In genomic region chrX:136768469-136769084, GRCh38 we compare ENCODE assay signal across 8 cellular contexts. TPM values are rescaled to one million over a fixed set of nuclear protein-coding genes. Genes with fewer than 3 reads are reported as not detected.
DNase-seq lines count a peak whose midpoint lies in the region; ATAC-seq and TF ChIP-seq lines count a peak whose summit lies in the region.

No MANE protein-coding gene starts in this region.

- H3K79me1 ChIP-seq in mesenchymal stem cell (replicated peaks; ENCODE audit: low read length, poor library complexity, severe bottlenecking): no peaks in the 10 kb centered on the region

- H3K27me3 ChIP-seq in breast epithelium: peaks cover 0 to 17% of the 10 kb centered on the region in 2 donors
- H3K27me3 ChIP-seq in mesenchymal stem cell (ENCODE audit: control insufficient read depth in 1 of 2, insufficient read depth in 1 of 2, low read length in 2 of 2): no peaks in the 10 kb centered on the region
- H3K27me3 ChIP-seq in tibial artery: no peaks in the 10 kb centered on the region

- H3K4me2 ChIP-seq in mesenchymal stem cell (ENCODE audit: low read length, poor library complexity, severe bottlenecking): no peak overlapping the region

- DNase-seq in GM12864 (ENCODE audit: low read depth) (peak; percentile 26), breast epithelium (ENCODE audit: low spot score in 2 of 2) (no peak), mesenchymal stem cell (peak; percentile 82), tibial artery (peak; percentile 77 to 78)
- peak; percentile 64 for DNase-seq in T-helper 2 cell treated with Interferon-gamma antibody and Interleukin-4, amounts not matched to agents 5 μg/mL and 100 μg/mL, for 36 hours (ENCODE audit: low spot score)

- no peak overlapping the region for H3K14ac ChIP-seq in mesenchymal stem cell (ENCODE audit: low read length in 2 of 2)

- H4K8ac ChIP-seq in mesenchymal stem cell (ENCODE audit: low read length): peak overlapping the region; percentile 64

- H3K4ac ChIP-seq in mesenchymal stem cell (ENCODE audit: low read depth in 1 of 2, low read length in 2 of 2): no peak overlapping the region

- WGBS in mesenchymal stem cell: 15% methylated on average over 7 of the region's 7 CpGs

- H2AFZ ChIP-seq in mesenchymal stem cell (ENCODE audit: low read depth, low read length): no peak overlapping the region

- H2BK5ac ChIP-seq in mesenchymal stem cell (ENCODE audit: low read depth, low read length, poor library complexity, severe bottlenecking): no peak overlapping the region

- H2AK5ac ChIP-seq in mesenchymal stem cell (ENCODE audit: low read length, severe bottlenecking): no peak overlapping the region

- no peak overlapping the region for H2BK15ac ChIP-seq in mesenchymal stem cell (ENCODE audit: low read depth, poor library complexity, severe bottlenecking)

- no peak overlapping the region for H3K23ac ChIP-seq in mesenchymal stem cell (ENCODE audit: low read length in 2 of 2)

- no peaks in the 10 kb centered on the region for H3K9me3 Mint-ChIP-seq in T-helper 2 cell treated with Interferon-gamma antibody and Interleukin-4, amounts not matched to agents 5 μg/mL and 100 μg/mL, for 36 hours

- peak; percentile 37 for ATAC-seq in HG03442 (IDR thresholded peaks at IDR 0.05; ENCODE audit: unreplicated experiment)
- no peak for ATAC-seq in GM21423 (IDR thresholded peaks at IDR 0.05; ENCODE audit: unreplicated experiment)
- ATAC-seq in HG02642 (IDR thresholded peaks at IDR 0.05; ENCODE audit: poor library complexity, unreplicated experiment): no peak

- H3K18ac ChIP-seq in mesenchymal stem cell (ENCODE audit: low read depth in 1 of 2, low read length in 2 of 2): no peak overlapping the region

- H2BK120ac ChIP-seq in mesenchymal stem cell (ENCODE audit: low read depth, low read length): no peak overlapping the region

- peak overlapping the region; percentile 85 for H3K4me3 Mint-ChIP-seq in T-helper 2 cell treated with Interferon-gamma antibody and Interleukin-4, amounts not matched to agents 5 μg/mL and 100 μg/mL, for 36 hours

- no peak for TF ChIP-seq POLR2A in breast epithelium (IDR thresholded peaks at IDR 0.05)

- H3K4me3 ChIP-seq in GM12864 (ENCODE audit: low read depth, low read length): peak overlapping the region; percentile 16; the same call in 1 of the 2 replicates
- no peak overlapping the region for H3K4me3 ChIP-seq in breast epithelium
- peak overlapping the region in 1 of 2 experiments; percentile 75 for H3K4me3 ChIP-seq in mesenchymal stem cell (ENCODE audit: insufficient read depth in 1 of 2, low read depth in 1 of 2, low read length in 2 of 2)
- H3K4me3 ChIP-seq in tibial artery: peak overlapping the region in 1 of 2 donors; percentile 76

- no peak for TF ChIP-seq CTCF in GM12864 (IDR thresholded peaks at IDR 0.05; ENCODE audit: low read depth, low read length, missing control alignments)
- no peak for TF ChIP-seq CTCF in breast epithelium (IDR thresholded peaks at IDR 0.05)
- TF ChIP-seq CTCF in tibial artery (IDR thresholded peaks at IDR 0.05): no peak

- H3K36me3 ChIP-seq in breast epithelium (no peaks in the 10 kb centered on the region), mesenchymal stem cell (ENCODE audit: control insufficient read depth in 1 of 2, insufficient read depth in 2 of 2, low read depth in 1 of 2, low read length in 2 of 2) (no peaks in the 10 kb centered on the region), tibial artery (no peaks in the 10 kb centered on the region)

- peak overlapping the region; percentile 94 for H3K27ac Mint-ChIP-seq in T-helper 2 cell treated with Interferon-gamma antibody and Interleukin-4, amounts not matched to agents 5 μg/mL and 100 μg/mL, for 36 hours

- intact Hi-C loops in breast epithelium (cut with DNase I; ENCODE audit: low total_unique reads): no loop called here
- intact Hi-C loops in tibial artery (cut with DNase I; ENCODE audit: low total_unique reads): no loop called here

- H3K27ac ChIP-seq in breast epithelium (peak overlapping the region; percentile 38 to 48), mesenchymal stem cell (ENCODE audit: low read length, poor library complexity, severe bottlenecking) (peak overlapping the region; percentile 35), tibial artery (peak overlapping the region; percentile 94 to 96)

- peaks cover 49% of the 10 kb centered on the region for H3K36me3 Mint-ChIP-seq in T-helper 2 cell treated with Interferon-gamma antibody and Interleukin-4, amounts not matched to agents 5 μg/mL and 100 μg/mL, for 36 hours (ENCODE audit: low read depth)

- peaks cover 0 to 7% of the 10 kb centered on the region in 2 donors for H3K4me1 ChIP-seq in breast epithelium
- peaks cover 6% of the 10 kb centered on the region for H3K4me1 ChIP-seq in mesenchymal stem cell (ENCODE audit: control insufficient read depth, insufficient read depth, low read depth, low read length)
- H3K4me1 ChIP-seq in tibial artery: peaks cover 0 to 22% (median 1%) of the 10 kb centered on the region in 4 donors

- H3K9me3 ChIP-seq in breast epithelium (no peaks in the 10 kb centered on the region), mesenchymal stem cell (ENCODE audit: control insufficient read depth, low read length) (no peaks in the 10 kb centered on the region), tibial artery (no peaks in the 10 kb centered on the region)

- H2BK12ac ChIP-seq in mesenchymal stem cell (ENCODE audit: low read length in 2 of 2): no peak overlapping the region

- no peaks in the 10 kb centered on the region for H3K27me3 Mint-ChIP-seq in T-helper 2 cell treated with Interferon-gamma antibody and Interleukin-4, amounts not matched to agents 5 μg/mL and 100 μg/mL, for 36 hours (ENCODE audit: low read depth)

- H4K91ac ChIP-seq in mesenchymal stem cell (ENCODE audit: low read length): no peak overlapping the region

- peaks cover 44% of the 10 kb centered on the region for H3K4me1 Mint-ChIP-seq in T-helper 2 cell treated with Interferon-gamma antibody and Interleukin-4, amounts not matched to agents 5 μg/mL and 100 μg/mL, for 36 hours (ENCODE audit: low read depth)

- peak overlapping the region; percentile 53 for H3K9ac ChIP-seq in mesenchymal stem cell (ENCODE audit: low read length)

RNA-seq across cellular contexts. Expression of gene ARHGEF6, which starts 12.2 kb away (rescaled TPM):
- total RNA-seq in breast epithelium: 100 to 1,000 TPM in 1 of 3 donors, 10 to 100 TPM in 2; 43.6 to 120 (median 55.8) TPM
- polyA plus RNA-seq in mesenchymal stem cell (2013, experiment 1 of 2): 2.7 TPM
- 2.9 TPM for polyA plus RNA-seq in mesenchymal stem cell (2013, experiment 2 of 2)

Comparison
In these comparisons a context has a peak if more than half of its experiments do, and no peak if none do; other contexts are left out.
1. DNase-seq: peak in GM12864 (single experiment), T-helper 2 cell treated with Interferon-gamma antibody and Interleukin-4, amounts not matched to agents 5 μg/mL and 100 μg/mL, for 36 hours (single experiment), mesenchymal stem cell (single experiment) and tibial artery (2 of 2); none in breast epithelium (0 of 2).
2. H3K27ac ChIP-seq: peak in every context shown above with its lines; median percentile 95 in tibial artery; 43 in breast epithelium; 35 in mesenchymal stem cell.